29 cellular contexts compared by ENCODE assay signal in genomic region chr5:150529555-150529954, GRCh38. TPM values are rescaled to one million over a fixed set of nuclear protein-coding genes. Genes with fewer than 3 reads are reported as not detected.
A peak's percentile ranks its signal among the peaks of the same experiment; 100 is the strongest.
DNase-seq lines count a peak whose midpoint lies in the region; ATAC-seq, FAIRE-seq and TF ChIP-seq lines count a peak whose summit lies in the region.
"Had no signal": no experiment of that assay in that cellular context is flagged by ENCODE, and none has a peak within 500 bp of the region (broad histone marks: within the 10 kb centered on the region; RNA-seq: fewer than 3 reads in every experiment).

No MANE protein-coding gene starts in this region.

- no peak overlapping the region for H3K27ac Mint-ChIP-seq in CD8-positive, alpha-beta memory T cell
- H3K27ac Mint-ChIP-seq: activated naive CD4-positive, alpha-beta T cell treated with anti-CD3 and anti-CD28 coated beads, Interleukin-2, amount 10 ng/mL, durations not matched to agents 7 days and 5 days; CD4-positive, alpha-beta T cell; naive thymus-derived CD4-positive, alpha-beta T cell; stimulated activated naive CD8-positive, alpha-beta T cell treated with anti-CD3 and anti-CD28 coated beads, Interleukin-15, Interleukin-2, amounts not matched to agents 100 ng/mL and 50 ng/mL, for 24 hours; WTC11 had no signal

- H3K9me3 ChIP-seq in NT2/D1 (ENCODE audit: insufficient read depth, low read length): no peaks in the 10 kb centered on the region
- H3K9me3 ChIP-seq in HepG2 (ENCODE audit: low read length): no peaks in the 10 kb centered on the region
- no peaks in the 10 kb centered on the region for H3K9me3 ChIP-seq in thoracic aorta
- no peaks in the 10 kb centered on the region for H3K9me3 ChIP-seq in CD8-positive, alpha-beta memory T cell (ENCODE audit: low read length)

- FAIRE-seq in HepG2 (lab: Jason Lieb, UNC): no peak

- in situ Hi-C loops in HepG2 (cut with HindIII; ENCODE audit: extremely low pct_ligation_motif_present, low pct_unique_long_range_greater_than_20kb): no loop called here

- no peaks in the 10 kb centered on the region for H3K36me3 Mint-ChIP-seq in CD8-positive, alpha-beta memory T cell
- H3K36me3 Mint-ChIP-seq: activated naive CD4-positive, alpha-beta T cell treated with anti-CD3 and anti-CD28 coated beads, Interleukin-2, amount 10 ng/mL, durations not matched to agents 7 days and 5 days; IgD-negative memory B cell; naive thymus-derived CD4-positive, alpha-beta T cell had no signal

- POLR2A ChIA-PET in HepG2 (lab: Yijun Ruan, JAX): interaction anchor here (3.3 kb wide), 1 partner anchor 12 kb away, joined by 14 read pairs; no protein-coding TSS in a partner anchor
- POLR2A ChIA-PET in CD8-positive, alpha-beta memory T cell (lab: Charles Lee): no interaction called here

- TF ChIP-seq POLR2A in HepG2 (IDR thresholded peaks at IDR 0.05; ENCODE audit: insufficient read depth in 1 of 2, low read depth in 2 of 2, low read length in 2 of 2): no peak

- H3K4me2 ChIP-seq in HepG2 (ENCODE audit: low read depth, low read length): no peak overlapping the region
- H3K4me2 ChIP-seq: PC-9 had no signal

- no peak overlapping the region for H3K4me3 Mint-ChIP-seq in CD8-positive, alpha-beta memory T cell
- H3K4me3 Mint-ChIP-seq: activated naive CD4-positive, alpha-beta T cell treated with anti-CD3 and anti-CD28 coated beads, Interleukin-2, amount 10 ng/mL, durations not matched to agents 7 days and 5 days; CD4-positive, alpha-beta T cell; IgD-negative memory B cell; naive thymus-derived CD4-positive, alpha-beta T cell; stimulated activated naive CD8-positive, alpha-beta T cell treated with anti-CD3 and anti-CD28 coated beads, Interleukin-15, Interleukin-2, amounts not matched to agents 100 ng/mL and 50 ng/mL, for 24 hours; WTC11 had no signal

- H3K27ac ChIP-seq in HepG2 (ENCODE audit: extremely low read length, insufficient read depth, low read length) (peak overlapping the region; percentile 17), thoracic aorta (peak overlapping the region; percentile 59 to 63)
- no peak overlapping the region for H3K27ac ChIP-seq in CD8-positive, alpha-beta memory T cell (ENCODE audit: low read depth, low read length)
- H3K27ac ChIP-seq: 22Rv1, PC-9 had no signal

- over 99% methylated on average over 4 of the region's 4 CpGs for WGBS in HepG2 (ENCODE audit: low lambda C conversion rate)

- TF ChIP-seq CTCF in HepG2 (CRISPR knock-in tag; IDR thresholded peaks at IDR 0.05) (no peak), thoracic aorta (IDR thresholded peaks at IDR 0.05) (no peak)

- H3K27me3 ChIP-seq in NT2/D1 (ENCODE audit: insufficient read depth, insufficient read length) (no peaks in the 10 kb centered on the region), HepG2 (ENCODE audit: control insufficient read depth in 1 of 2, insufficient read depth in 2 of 2, low read length in 2 of 2) (no peaks in the 10 kb centered on the region), thoracic aorta (replicated peaks; ENCODE audit: insufficient read depth) (no peaks in the 10 kb centered on the region)
- no peaks in the 10 kb centered on the region for H3K27me3 ChIP-seq in CD8-positive, alpha-beta memory T cell (ENCODE audit: insufficient read depth, low read length, poor library complexity, severe bottlenecking)

- no peaks in the 10 kb centered on the region for H4K20me1 ChIP-seq in HepG2 (ENCODE audit: insufficient read depth, low read length)

- ATAC-seq in HepG2 (no peak), thoracic aorta (ENCODE audit: insufficient number of reproducible peaks, low FRiP score, low read depth) (no peak), GM19463 (IDR thresholded peaks at IDR 0.05; ENCODE audit: unreplicated experiment) (no peak)
- ATAC-seq: naive thymus-derived CD4-positive, alpha-beta T cell; WTC11 had no signal

- intact Hi-C loops in HepG2 (cut with micrococcal nuclease; ENCODE audit: unreplicated experiment): no loop called here

- no peak overlapping the region for H2AFZ ChIP-seq in HepG2 (ENCODE audit: low read length)
- H2AFZ ChIP-seq: PC-9 had no signal

- no peak overlapping the region for H3K4me3 ChIP-seq in NT2/D1 (ENCODE audit: insufficient read length, low read depth)
- no peak overlapping the region for H3K4me3 ChIP-seq in HepG2 (replicated peaks in 1 of 3; ENCODE audit: insufficient read depth in 1 of 3, low read depth in 2 of 3, low read length in 3 of 3)
- no peak overlapping the region for H3K4me3 ChIP-seq in thoracic aorta
- no peak overlapping the region for H3K4me3 ChIP-seq in CD8-positive, alpha-beta memory T cell (ENCODE audit: low read length)
- H3K4me3 ChIP-seq: PC-9 had no signal

- no TSS peak for BruUV-seq in HepG2 (replicated peaks; lab: Mats Ljungman, UMichigan)

- TF ChIP-seq EP300 in HepG2 (IDR thresholded peaks at IDR 0.05; ENCODE audit: low read depth in 2 of 2, low read length in 2 of 2): no peak
- no peak for TF ChIP-seq EP300 in HepG2 (CRISPR knock-in tag; IDR thresholded peaks at IDR 0.05; ENCODE audit: borderline replicate concordance)

- H3K36me3 ChIP-seq in NT2/D1 (ENCODE audit: insufficient read depth, insufficient read length, low read length): peaks cover 61% of the 10 kb centered on the region
- peaks cover 25 to 66% of the 10 kb centered on the region in 2 experiments for H3K36me3 ChIP-seq in HepG2 (replicated peaks in 1 of 2; ENCODE audit: control insufficient read depth in 1 of 2, insufficient read depth in 2 of 2, low read length in 2 of 2)
- peaks cover 18% of the 10 kb centered on the region for H3K36me3 ChIP-seq in thoracic aorta
- no peaks in the 10 kb centered on the region for H3K36me3 ChIP-seq in CD8-positive, alpha-beta memory T cell (ENCODE audit: insufficient read depth, low read length)

- H3K4me1 ChIP-seq in NT2/D1 (ENCODE audit: insufficient read depth, insufficient read length) (peaks cover 27% of the 10 kb centered on the region), HepG2 (ENCODE audit: insufficient read depth, low read length) (peaks cover 31% of the 10 kb centered on the region), thoracic aorta (ENCODE audit: control insufficient read depth in 1 of 2, low read depth in 2 of 2) (peaks cover 5 to 48% of the 10 kb centered on the region in 2 donors)
- H3K4me1 ChIP-seq in CD8-positive, alpha-beta memory T cell (ENCODE audit: insufficient read depth, low read length): no peaks in the 10 kb centered on the region

- no peaks in the 10 kb centered on the region for H3K9me3 Mint-ChIP-seq in CD8-positive, alpha-beta memory T cell
- H3K9me3 Mint-ChIP-seq: activated naive CD4-positive, alpha-beta T cell treated with anti-CD3 and anti-CD28 coated beads, Interleukin-2, amount 10 ng/mL, durations not matched to agents 7 days and 5 days; CD4-positive, alpha-beta T cell; IgD-negative memory B cell; naive thymus-derived CD4-positive, alpha-beta T cell; stimulated activated naive CD8-positive, alpha-beta T cell treated with anti-CD3 and anti-CD28 coated beads, Interleukin-15, Interleukin-2, amounts not matched to agents 100 ng/mL and 50 ng/mL, for 24 hours; WTC11 had no signal

- TF ChIP-seq RAD21 in HepG2 (CRISPR knock-in tag; IDR thresholded peaks at IDR 0.05): no peak

- H3K9ac ChIP-seq in NT2/D1 (ENCODE audit: insufficient read length, low read depth): no peak overlapping the region
- no peak overlapping the region for H3K9ac ChIP-seq in HepG2 (ENCODE audit: insufficient read depth, low read depth, low read length)

- peak; percentile 32 for DNase-seq in DMS53 (lab: John Stamatoyannopoulos, UW)
- DNase-seq in DMS53 treated with DMSO at 0.1 percent for 48 hours (lab: John Stamatoyannopoulos, UW; ENCODE audit: unreplicated experiment): no peak
- DNase-seq in NT2/D1 (ENCODE audit: low read depth, low spot score): peak; percentile 36
- no peak for DNase-seq in HepG2 (ENCODE audit: low spot score)
- DNase-seq in thoracic aorta (ENCODE audit: low spot score): no peak
- no peak for DNase-seq in CD8-positive, alpha-beta memory T cell
- DNase-seq in AG20443 (ENCODE audit: low spot score): no peak
- DNase-seq: activated naive CD4-positive, alpha-beta T cell treated with anti-CD3 and anti-CD28 coated beads, Interleukin-2, amount 10 ng/mL, durations not matched to agents 7 days and 5 days; amygdala; caudate nucleus; CD4-positive, alpha-beta T cell; dermis blood vessel endothelial cell; GF-D8; naive thymus-derived CD4-positive, alpha-beta T cell; NCI-H1105; NCI-H2029; NCI-H226; PC-9; retina; SHP77 treated with DMSO at 0.1 percent for 48 hours; stimulated activated CD4-positive, alpha-beta T cell treated with anti-CD3 and anti-CD28 coated beads, Interleukin-15, amount 100 ng/mL, for 24 hours; SW 1271; T1000; trophoblast cell had no signal

- H3K79me2 ChIP-seq in HepG2 (ENCODE audit: insufficient read depth, low read length): peaks cover 18% of the 10 kb centered on the region

- H3K4me1 Mint-ChIP-seq in CD8-positive, alpha-beta memory T cell: peaks cover 0 to 5% (median 0%) of the 10 kb centered on the region in 3 donors
- H3K4me1 Mint-ChIP-seq: activated naive CD4-positive, alpha-beta T cell treated with anti-CD3 and anti-CD28 coated beads, Interleukin-2, amount 10 ng/mL, durations not matched to agents 7 days and 5 days; IgD-negative memory B cell; naive thymus-derived CD4-positive, alpha-beta T cell had no signal

- peaks cover 0 to 2% of the 10 kb centered on the region in 2 donors for H3K27me3 Mint-ChIP-seq in CD8-positive, alpha-beta memory T cell
- H3K27me3 Mint-ChIP-seq: CD4-positive, alpha-beta T cell; IgD-negative memory B cell; naive thymus-derived CD4-positive, alpha-beta T cell; stimulated activated naive CD8-positive, alpha-beta T cell treated with anti-CD3 and anti-CD28 coated beads, Interleukin-15, Interleukin-2, amounts not matched to agents 100 ng/mL and 50 ng/mL, for 24 hours had no signal

- CTCF ChIA-PET in HepG2 (lab: Yijun Ruan, JAX; ENCODE audit: low intra/inter-chr PET ratio, low total read pairs): no interaction called here
- CTCF ChIA-PET in CD8-positive, alpha-beta memory T cell (lab: Charles Lee): no interaction called here

RNA-seq across cellular contexts. Expression of gene NDST1, which starts 21.6 kb away (rescaled TPM):
- total RNA-seq in HepG2 (2016; rRNA removed; fragmentation: Illumina TruSeq; extraction: Trizol) (22.1 and 26.2 TPM in 2 replicates), thoracic aorta (100 to 1,000 TPM; 112 to 131 TPM)
- 6.5 and 8.8 TPM in 2 replicates for total RNA-seq in HepG2 (2016; cell fraction: cytosol; rRNA removed; fragmentation: Illumina TruSeq; extraction: Trizol; ENCODE audit: low read depth)
- total RNA-seq in HepG2 (2016; cell fraction: insoluble cytoplasmic fraction; rRNA removed; fragmentation: Illumina TruSeq; extraction: Trizol): 19.6 and 25.2 TPM in 2 replicates
- total RNA-seq in HepG2 (2016; cell fraction: membrane; rRNA removed; fragmentation: Illumina TruSeq; extraction: Trizol): 16.4 and 18.4 TPM in 2 replicates
- total RNA-seq in HepG2 (2016; cell fraction: nucleus; rRNA removed; fragmentation: Illumina TruSeq; extraction: Trizol): 25.2 and 29.3 TPM in 2 replicates
- 23.8 and 35.0 TPM in 2 replicates for polyA plus RNA-seq in HepG2 (2011; rRNA removed)
- 18.9 and 20.3 TPM in 2 replicates for polyA plus RNA-seq in HepG2 (2011; cell fraction: cytosol; rRNA removed)
- 67.6 and 71.1 TPM in 2 replicates for polyA plus RNA-seq in HepG2 (2011; cell fraction: nucleus; rRNA removed)
- 36.0 and 40.8 TPM in 2 replicates for polyA plus RNA-seq in HepG2 (2012)
- polyA plus RNA-seq in HepG2 (2016; cell fraction: cytosol; fragmentation: Illumina TruSeq; extraction: Trizol; ENCODE audit: low read depth): 2.7 and 3.1 TPM in 2 replicates
- polyA plus RNA-seq in HepG2 (2016; cell fraction: insoluble cytoplasmic fraction; fragmentation: Illumina TruSeq; extraction: Trizol; ENCODE audit: low read depth): 15.4 and 18.3 TPM in 2 replicates
- 7.8 TPM in 2 replicates for polyA plus RNA-seq in HepG2 (2016; cell fraction: membrane; fragmentation: Illumina TruSeq; extraction: Trizol; ENCODE audit: low read depth)
- polyA plus RNA-seq in HepG2 (2016; cell fraction: nucleus; fragmentation: Illumina TruSeq; extraction: Trizol; ENCODE audit: insufficient read depth, low read depth): 29.1 and 30.9 TPM in 2 replicates
- polyA minus RNA-seq in HepG2 (2011; rRNA and poly(A)+ RNA removed; ENCODE audit: low replicate concordance): 12.5 and 73.9 TPM in 2 replicates
- 20.8 and 29.5 TPM in 2 replicates for polyA minus RNA-seq in HepG2 (2011; cell fraction: cytosol; rRNA and poly(A)+ RNA removed)
- 55.1 and 55.2 TPM in 2 replicates for polyA minus RNA-seq in HepG2 (2011; cell fraction: nucleus; rRNA and poly(A)+ RNA removed)
- total RNA-seq in CD8-positive, alpha-beta memory T cell: 1 to 10 TPM; 1.9 to 2.8 TPM
- 0.13 TPM for polyA plus RNA-seq in CD8-positive, alpha-beta memory T cell

Comparison
In these comparisons a context has a peak if more than half of its experiments do, and no peak if none do; other contexts are left out.
1. DNase-seq: peak in DMS53 (single experiment) and NT2/D1 (single experiment); none in DMS53 treated with DMSO at 0.1 percent for 48 hours (single experiment), HepG2 (single experiment), thoracic aorta (single experiment), CD8-positive, alpha-beta memory T cell (0 of 5) and AG20443 (single experiment).